18 cellular contexts compared by ENCODE assay signal in genomic region chr18:13834501-13835015, GRCh38. TPM values are rescaled to one million over a fixed set of nuclear protein-coding genes. Genes with fewer than 3 reads are reported as not detected.
A peak's percentile ranks its signal among the peaks of the same experiment; 100 is the strongest.
DNase-seq lines count a peak whose midpoint lies in the region; ATAC-seq and TF ChIP-seq lines count a peak whose summit lies in the region.
"Had no signal": no experiment of that assay in that cellular context is flagged by ENCODE, and none has a peak within 500 bp of the region (broad histone marks: within the 10 kb centered on the region; RNA-seq: fewer than 3 reads in every experiment).

No MANE protein-coding gene starts in this region.

- no peak overlapping the region for H3K27ac Mint-ChIP-seq in GM23338
- no peak overlapping the region for H3K27ac Mint-ChIP-seq in naive thymus-derived CD4-positive, alpha-beta T cell
- no peak overlapping the region for H3K27ac Mint-ChIP-seq in activated CD8-positive, alpha-beta memory T cell treated with anti-CD3 and anti-CD28 coated beads, Interleukin-2, amount 10 ng/mL, durations not matched to agents 7 days and 5 days
- H3K27ac Mint-ChIP-seq: CD4-positive, alpha-beta memory T cell had no signal

- POLR2A ChIA-PET in PC-3 (lab: Charles Lee; ENCODE audit: unreplicated experiment), result no interaction called here
- POLR2A ChIA-PET in naive thymus-derived CD4-positive, alpha-beta T cell (lab: Charles Lee), result no interaction called here

- CTCF ChIA-PET in PC-3 (lab: Charles Lee), result no interaction called here
- CTCF ChIA-PET in naive thymus-derived CD4-positive, alpha-beta T cell (lab: Charles Lee), result no interaction called here
- CTCF ChIA-PET in activated CD8-positive, alpha-beta memory T cell treated with anti-CD3 and anti-CD28 coated beads, Interleukin-2, amount 10 ng/mL, durations not matched to agents 7 days and 5 days (lab: Charles Lee), result no interaction called here

- H4K20me1 ChIP-seq in DND-41 (ENCODE audit: insufficient read depth, low read length) (no peaks in the 10 kb centered on the region), GM23338 (replicated peaks; ENCODE audit: insufficient read depth) (no peaks in the 10 kb centered on the region), PC-3 (ENCODE audit: low read length) (no peaks in the 10 kb centered on the region)
- H4K20me1 ChIP-seq: BLaER1 had no signal

- no peak overlapping the region for H3K9ac ChIP-seq in DND-41 (ENCODE audit: low read depth, low read length)
- no peak overlapping the region for H3K9ac ChIP-seq in PC-3 (ENCODE audit: low read length)
- H3K9ac ChIP-seq: BLaER1 had no signal

- H3K27me3 Mint-ChIP-seq in GM23338 (ENCODE audit: insufficient read depth, low read depth, poor library complexity), result no peaks in the 10 kb centered on the region
- H3K27me3 Mint-ChIP-seq in naive thymus-derived CD4-positive, alpha-beta T cell, result peaks cover 16 to 41% (median 32%) of the 10 kb centered on the region in 5 donors
- peaks cover 34% of the 10 kb centered on the region for H3K27me3 Mint-ChIP-seq in activated CD8-positive, alpha-beta memory T cell treated with anti-CD3 and anti-CD28 coated beads, Interleukin-2, amount 10 ng/mL, durations not matched to agents 7 days and 5 days

- no peak overlapping the region for H3K4me3 Mint-ChIP-seq in GM23338
- H3K4me3 Mint-ChIP-seq in naive thymus-derived CD4-positive, alpha-beta T cell, result no peak overlapping the region
- H3K4me3 Mint-ChIP-seq in activated CD8-positive, alpha-beta memory T cell treated with anti-CD3 and anti-CD28 coated beads, Interleukin-2, amount 10 ng/mL, durations not matched to agents 7 days and 5 days, result no peak overlapping the region
- H3K4me3 Mint-ChIP-seq: CD14-positive monocyte; CD4-positive, alpha-beta memory T cell had no signal

- H3K9me3 ChIP-seq in DND-41 (ENCODE audit: insufficient read depth, low read length, severe bottlenecking), result no peaks in the 10 kb centered on the region
- no peaks in the 10 kb centered on the region for H3K9me3 ChIP-seq in PC-3 (ENCODE audit: low read length)
- no peaks in the 10 kb centered on the region for H3K9me3 ChIP-seq in naive thymus-derived CD4-positive, alpha-beta T cell (ENCODE audit: control insufficient read depth in 2 of 3, low read length in 3 of 3)
- H3K9me3 ChIP-seq: HAP-1 had no signal

- DNase-seq in DND-41 (peak; percentile 67), GM23338 (ENCODE audit: low spot score) (no peak), PC-3 (peak; percentile 4), cerebellum (ENCODE audit: low spot score) (peak; percentile 30), NCI-H69 (lab: John Stamatoyannopoulos, UW) (no peak)
- no peak for DNase-seq in naive thymus-derived CD4-positive, alpha-beta T cell
- no peak for DNase-seq in activated CD8-positive, alpha-beta memory T cell treated with anti-CD3 and anti-CD28 coated beads, Interleukin-2, amount 10 ng/mL, durations not matched to agents 7 days and 5 days
- DNase-seq: 8988T; CD4-positive, alpha-beta memory T cell; DMS53; GF-D8 had no signal

- TF ChIP-seq CTCF in DND-41 (IDR thresholded peaks at IDR 0.05; ENCODE audit: borderline replicate concordance, extremely low read depth, low read length, poor library complexity, severe bottlenecking) (no peak), GM23338 (conservative IDR thresholded peaks at IDR 0.05; ENCODE audit: low read depth in 2 of 2) (no peak), PC-3 (conservative IDR thresholded peaks at IDR 0.05; ENCODE audit: low read depth, low read length) (no peak)

- peaks cover 4% of the 10 kb centered on the region; the same call in 1 of the 3 replicates for H3K36me3 Mint-ChIP-seq in GM23338 (ENCODE audit: low read depth)
- H3K36me3 Mint-ChIP-seq in naive thymus-derived CD4-positive, alpha-beta T cell, result no peaks in the 10 kb centered on the region
- H3K36me3 Mint-ChIP-seq in activated CD8-positive, alpha-beta memory T cell treated with anti-CD3 and anti-CD28 coated beads, Interleukin-2, amount 10 ng/mL, durations not matched to agents 7 days and 5 days, result no peaks in the 10 kb centered on the region
- H3K36me3 Mint-ChIP-seq: CD14-positive monocyte; CD4-positive, alpha-beta memory T cell had no signal

- H3K36me3 ChIP-seq in DND-41 (ENCODE audit: insufficient read depth, low read length), result no peaks in the 10 kb centered on the region
- no peaks in the 10 kb centered on the region for H3K36me3 ChIP-seq in GM23338 (ENCODE audit: insufficient read depth)
- no peaks in the 10 kb centered on the region for H3K36me3 ChIP-seq in PC-3 (ENCODE audit: low read depth, low read length)
- no peaks in the 10 kb centered on the region for H3K36me3 ChIP-seq in naive thymus-derived CD4-positive, alpha-beta T cell (ENCODE audit: control insufficient read depth in 2 of 3, insufficient read depth in 3 of 3, low read length in 3 of 3)
- H3K36me3 ChIP-seq: BLaER1, HAP-1 had no signal

- H3K4me1 Mint-ChIP-seq in GM23338, result peaks cover 15% of the 10 kb centered on the region; the same call in 2 of the 3 replicates
- H3K4me1 Mint-ChIP-seq in naive thymus-derived CD4-positive, alpha-beta T cell, result no peaks in the 10 kb centered on the region
- no peaks in the 10 kb centered on the region for H3K4me1 Mint-ChIP-seq in activated CD8-positive, alpha-beta memory T cell treated with anti-CD3 and anti-CD28 coated beads, Interleukin-2, amount 10 ng/mL, durations not matched to agents 7 days and 5 days
- H3K4me1 Mint-ChIP-seq: CD4-positive, alpha-beta memory T cell had no signal

- no peak overlapping the region for H2AFZ ChIP-seq in DND-41 (ENCODE audit: low read depth, low read length)
- H2AFZ ChIP-seq in GM23338, result peak overlapping the region; percentile 78
- H2AFZ ChIP-seq in PC-3 (ENCODE audit: low read length), result no peak overlapping the region

- no peak overlapping the region for H3K4me3 ChIP-seq in DND-41 (ENCODE audit: low read depth in 1 of 2, low read length in 2 of 2)
- no peak overlapping the region for H3K4me3 ChIP-seq in GM23338
- H3K4me3 ChIP-seq in PC-3 (ENCODE audit: low read length), result no peak overlapping the region
- H3K4me3 ChIP-seq in naive thymus-derived CD4-positive, alpha-beta T cell (ENCODE audit: low read length), result no peak overlapping the region
- H3K4me3 ChIP-seq: BLaER1, HAP-1 had no signal

- H3K27ac ChIP-seq in DND-41 (ENCODE audit: low read length) (peak overlapping the region; percentile 49; the same call in 1 of the 2 replicates), GM23338 (ENCODE audit: low read depth) (no peak overlapping the region), PC-3 (ENCODE audit: low read length) (no peak overlapping the region)
- H3K27ac ChIP-seq in naive thymus-derived CD4-positive, alpha-beta T cell (ENCODE audit: low read depth, low read length), result no peak overlapping the region
- H3K27ac ChIP-seq: BLaER1 had no signal

- H3K9me2 ChIP-seq in GM23338 (ENCODE audit: insufficient read depth) (no peaks in the 10 kb centered on the region), PC-3 (replicated peaks; ENCODE audit: low read length) (no peaks in the 10 kb centered on the region)

- H3K27me3 ChIP-seq in DND-41 (ENCODE audit: insufficient read depth, low read length, poor library complexity) (no peaks in the 10 kb centered on the region), GM23338 (ENCODE audit: insufficient read depth) (no peaks in the 10 kb centered on the region), PC-3 (ENCODE audit: low read length) (peaks cover 48% of the 10 kb centered on the region)
- H3K27me3 ChIP-seq in naive thymus-derived CD4-positive, alpha-beta T cell (ENCODE audit: control insufficient read depth in 2 of 2, insufficient read depth in 2 of 2, low read length in 2 of 2), result no peaks in the 10 kb centered on the region
- H3K27me3 ChIP-seq: BLaER1 had no signal

- H3K4me2 ChIP-seq in DND-41 (ENCODE audit: insufficient read depth, low read length) (no peak overlapping the region), GM23338 (no peak overlapping the region), PC-3 (ENCODE audit: low read length) (no peak overlapping the region)
- H3K4me2 ChIP-seq: BLaER1 had no signal

- H3F3A ChIP-seq in GM23338 (replicated peaks; ENCODE audit: low read depth), result no peaks in the 10 kb centered on the region
- H3F3A ChIP-seq in PC-3 (ENCODE audit: low read length, unreplicated experiment), result no peaks in the 10 kb centered on the region

- H3K9me3 Mint-ChIP-seq in GM23338, result 0 out of 3 replicates have a peak, but pooled peaks cover 7% of the 10 kb centered on the region
- peaks cover 0 to 8% (median 0%) of the 10 kb centered on the region in 11 donors for H3K9me3 Mint-ChIP-seq in naive thymus-derived CD4-positive, alpha-beta T cell
- H3K9me3 Mint-ChIP-seq in activated CD8-positive, alpha-beta memory T cell treated with anti-CD3 and anti-CD28 coated beads, Interleukin-2, amount 10 ng/mL, durations not matched to agents 7 days and 5 days (ENCODE audit: low read depth), result no peaks in the 10 kb centered on the region

- intact Hi-C loops in PC-3 (cut with micrococcal nuclease), result no loop called here
- intact Hi-C loops in naive thymus-derived CD4-positive, alpha-beta T cell (cut with micrococcal nuclease), result no loop called here

- ATAC-seq in DND-41 (ENCODE audit: insufficient read depth, low read depth), result peak; percentile 81
- no peak for ATAC-seq in GM23338
- no peak for ATAC-seq in PC-3
- no peak for ATAC-seq in HG03457 (IDR thresholded peaks at IDR 0.05; ENCODE audit: unreplicated experiment)
- ATAC-seq in naive thymus-derived CD4-positive, alpha-beta T cell, result no peak
- no peak for ATAC-seq in activated CD8-positive, alpha-beta memory T cell treated with anti-CD3 and anti-CD28 coated beads, Interleukin-2, amount 10 ng/mL, durations not matched to agents 7 days and 5 days

- no TSS peak for BruUV-seq in PC-3 (replicated peaks; lab: Mats Ljungman, UMichigan)

- H3K4me1 ChIP-seq in DND-41 (ENCODE audit: insufficient read depth, low read length) (peaks cover 36% of the 10 kb centered on the region), GM23338 (ENCODE audit: insufficient read depth) (no peaks in the 10 kb centered on the region; the same call in 1 of the 2 replicates), PC-3 (ENCODE audit: insufficient read depth, low read length) (no peaks in the 10 kb centered on the region)
- no peaks in the 10 kb centered on the region for H3K4me1 ChIP-seq in naive thymus-derived CD4-positive, alpha-beta T cell (ENCODE audit: control insufficient read depth in 2 of 2, insufficient read depth in 2 of 2, low read length in 2 of 2)
- H3K4me1 ChIP-seq: BLaER1, HAP-1 had no signal

- H3K79me2 ChIP-seq in DND-41 (ENCODE audit: insufficient read depth, low read length) (no peaks in the 10 kb centered on the region), GM23338 (replicated peaks; ENCODE audit: insufficient read depth) (no peaks in the 10 kb centered on the region), PC-3 (ENCODE audit: low read length) (no peaks in the 10 kb centered on the region)

TF ChIP-seq in GM23338, 12 proteins besides CTCF, POLR2A, EP300 and RAD21 (continues in another document):
- no peak for TF ChIP-seq EZH2 (IDR thresholded peaks at IDR 0.05; ENCODE audit: low read depth, unreplicated experiment)
- TF ChIP-seq POLR2AphosphoS5 (IDR thresholded peaks at IDR 0.05; ENCODE audit: low read depth), result no peak

RNA-seq across cellular contexts. Expression of gene MC5R, which starts 10.6 kb away (rescaled TPM):
- total RNA-seq in GM23338 (2014; rRNA removed; shearing (Covaris generic)), result 0.54 TPM in 1 of 2 replicates, not detected in the other
- polyA plus RNA-seq in GM23338 (2016; fragmentation: Nextera tagmentation; extraction: Ambion mirVana), result 0.11 and 0.21 TPM in 2 replicates
- not detected in 2 replicates for total RNA-seq in PC-3 (2014; rRNA removed)
- 3.4 TPM for total RNA-seq in cerebellum
- total RNA-seq in naive thymus-derived CD4-positive, alpha-beta T cell, result not detected
- polyA plus RNA-seq in naive thymus-derived CD4-positive, alpha-beta T cell, result not detected
- under 1 TPM in 1 of 2 experiments, not detected in 1; 0.12 TPM for total RNA-seq in activated CD8-positive, alpha-beta memory T cell treated with anti-CD3 and anti-CD28 coated beads, Interleukin-2, amount 10 ng/mL, durations not matched to agents 7 days and 5 days
- total RNA-seq: A673; CD4-positive, alpha-beta memory T cell; HT-29 had no signal
- polyA plus RNA-seq: AG04450; CD4-positive, alpha-beta memory T cell had no signal

Comparison
In these comparisons a context has a peak if more than half of its experiments do, and no peak if none do; other contexts are left out.
1. DNase-seq: peak in DND-41 (single experiment), PC-3 (single experiment) and cerebellum (single experiment); none in GM23338 (single experiment), naive thymus-derived CD4-positive, alpha-beta T cell (0 of 9), activated CD8-positive, alpha-beta memory T cell treated with anti-CD3 and anti-CD28 coated beads, Interleukin-2, amount 10 ng/mL, durations not matched to agents 7 days and 5 days (single experiment) and NCI-H69 (single experiment).